In genomic region chr2:74032909-74033261, GRCh38 we compare ENCODE assay signal across 10 cellular contexts. TPM values are rescaled to one million over a fixed set of nuclear protein-coding genes. Genes with fewer than 3 reads are reported as not detected.
DNase-seq lines count a peak whose midpoint lies in the region; ATAC-seq and TF ChIP-seq lines count a peak whose summit lies in the region.
"Had no signal": no experiment of that assay in that cellular context is flagged by ENCODE, and none has a peak within 500 bp of the region (broad histone marks: within the 10 kb centered on the region; RNA-seq: fewer than 3 reads in every experiment).

No MANE protein-coding gene starts in this region.

- H3K9ac ChIP-seq in colonic mucosa (ENCODE audit: low read depth in 2 of 2, low read length in 2 of 2): no peak overlapping the region

- H3K27me3 Mint-ChIP-seq in CD8-positive, alpha-beta memory T cell: peaks cover 0 to 3% of the 10 kb centered on the region in 2 donors
- H3K27me3 Mint-ChIP-seq in Caco-2 (ENCODE audit: insufficient read depth, unreplicated experiment) (no peaks in the 10 kb centered on the region), Calu3 (ENCODE audit: unreplicated experiment) (no peaks in the 10 kb centered on the region)

- peak; percentile 8 for ATAC-seq in GM19452 (IDR thresholded peaks at IDR 0.05; ENCODE audit: unreplicated experiment)
- ATAC-seq in HG03196 (IDR thresholded peaks at IDR 0.05; ENCODE audit: unreplicated experiment): peak; percentile 17

- peak overlapping the region; percentile 81 to 94 (median 90) for H3K4me3 Mint-ChIP-seq in CD8-positive, alpha-beta memory T cell
- no peak overlapping the region for H3K4me3 Mint-ChIP-seq in Caco-2 (ENCODE audit: unreplicated experiment)
- H3K4me3 Mint-ChIP-seq in Calu3 (ENCODE audit: low read depth, unreplicated experiment): no peak overlapping the region

- H3K4me3 ChIP-seq in CD8-positive, alpha-beta memory T cell (ENCODE audit: low read length): peak overlapping the region; percentile 49
- H3K4me3 ChIP-seq in colonic mucosa (no peak overlapping the region), Caco-2 (ENCODE audit: low read depth, low read length) (no peak overlapping the region)

- H3K9me3 Mint-ChIP-seq in CD8-positive, alpha-beta memory T cell: no peaks in the 10 kb centered on the region
- no peaks in the 10 kb centered on the region for H3K9me3 Mint-ChIP-seq in Caco-2 (ENCODE audit: unreplicated experiment)
- no peaks in the 10 kb centered on the region for H3K9me3 Mint-ChIP-seq in Calu3 (ENCODE audit: low read depth, unreplicated experiment)

- peaks cover 70% of the 10 kb centered on the region for H3K4me1 ChIP-seq in CD8-positive, alpha-beta memory T cell (ENCODE audit: insufficient read depth, low read length)
- H3K4me1 ChIP-seq in colonic mucosa: peaks cover 19% of the 10 kb centered on the region
- H3K4me1 ChIP-seq in Caco-2: peaks cover 16% of the 10 kb centered on the region

- peaks cover 69 to 80% (median 78%) of the 10 kb centered on the region in 3 donors for H3K4me1 Mint-ChIP-seq in CD8-positive, alpha-beta memory T cell
- H3K4me1 Mint-ChIP-seq in Caco-2 (ENCODE audit: low read depth, unreplicated experiment) (peaks cover 12% of the 10 kb centered on the region), Calu3 (ENCODE audit: low read depth, unreplicated experiment) (no peaks in the 10 kb centered on the region)

- CTCF ChIA-PET in CD8-positive, alpha-beta memory T cell (lab: Charles Lee): no interaction called here
- CTCF ChIA-PET in Caco-2 (lab: Charles Lee): no interaction called here
- CTCF ChIA-PET in Calu3 (lab: Charles Lee): no interaction called here

- peaks cover 0 to 2% (median 0%) of the 10 kb centered on the region in 3 donors for H3K36me3 Mint-ChIP-seq in CD8-positive, alpha-beta memory T cell
- H3K36me3 Mint-ChIP-seq in Caco-2 (ENCODE audit: insufficient read depth, unreplicated experiment): peaks cover 8% of the 10 kb centered on the region
- H3K36me3 Mint-ChIP-seq in Calu3 (ENCODE audit: insufficient read depth, unreplicated experiment): no peaks in the 10 kb centered on the region

- intact Hi-C loops in colonic mucosa (cut with DNase I) (no loop called here), Caco-2 (cut with micrococcal nuclease; ENCODE audit: unreplicated experiment) (no loop called here), Calu3 (cut with micrococcal nuclease; ENCODE audit: unreplicated experiment) (no loop called here)

- POLR2A ChIA-PET in CD8-positive, alpha-beta memory T cell (lab: Charles Lee): interaction anchor here (0.6 kb wide), 1 partner anchor 46 kb away, joined by 3 read pairs; no protein-coding TSS in a partner anchor
- POLR2A ChIA-PET in Caco-2 (lab: Charles Lee): no interaction called here

- TF ChIP-seq CTCF in colonic mucosa (IDR thresholded peaks at IDR 0.05) (no peak), Caco-2 (IDR thresholded peaks at IDR 0.05; ENCODE audit: insufficient read depth in 1 of 2, low read depth in 1 of 2, low read length in 1 of 2, severe bottlenecking in 1 of 2, unreplicated experiment in 1 of 2) (no peak), GM20000 (IDR thresholded peaks at IDR 0.05; ENCODE audit: extremely low read depth, missing control alignments) (no peak), Calu3 (IDR thresholded peaks at IDR 0.05; ENCODE audit: unreplicated experiment) (no peak)

- DNase-seq in CD8-positive, alpha-beta memory T cell: no peak
- no peak for DNase-seq in colonic mucosa
- no peak for DNase-seq in Caco-2
- no peak for DNase-seq in GM20000 (ENCODE audit: low spot score)
- DNase-seq in NAMALWA (ENCODE audit: low spot score): no peak
- DNase-seq in Calu3: no peak
- DNase-seq: EL, NCI-H526 treated with DMSO at 0.1 percent for 48 hours had no signal

- H3K36me3 ChIP-seq in CD8-positive, alpha-beta memory T cell (ENCODE audit: insufficient read depth, low read length): no peaks in the 10 kb centered on the region
- H3K36me3 ChIP-seq in colonic mucosa (no peaks in the 10 kb centered on the region), Caco-2 (ENCODE audit: control insufficient read depth, insufficient read depth, low read length) (no peaks in the 10 kb centered on the region)

- peak overlapping the region; percentile 58 for H3K27ac ChIP-seq in CD8-positive, alpha-beta memory T cell (ENCODE audit: low read depth, low read length)
- peak overlapping the region; percentile 22 for H3K27ac ChIP-seq in colonic mucosa

- H3K27ac Mint-ChIP-seq in CD8-positive, alpha-beta memory T cell: peak overlapping the region; percentile 88 to 99 (median 94)
- H3K27ac Mint-ChIP-seq in Caco-2 (ENCODE audit: unreplicated experiment) (no peak overlapping the region), Calu3 (ENCODE audit: unreplicated experiment) (no peak overlapping the region)

- H3K27me3 ChIP-seq in CD8-positive, alpha-beta memory T cell (ENCODE audit: insufficient read depth, low read length, poor library complexity, severe bottlenecking): no peaks in the 10 kb centered on the region
- H3K27me3 ChIP-seq in colonic mucosa: no peaks in the 10 kb centered on the region
- no peaks in the 10 kb centered on the region for H3K27me3 ChIP-seq in Caco-2 (replicated peaks; ENCODE audit: control insufficient read depth, insufficient read depth, low read length)

- H3K9me3 ChIP-seq in CD8-positive, alpha-beta memory T cell (ENCODE audit: low read length): no peaks in the 10 kb centered on the region
- no peaks in the 10 kb centered on the region for H3K9me3 ChIP-seq in colonic mucosa
- H3K9me3 ChIP-seq in Caco-2: no peaks in the 10 kb centered on the region

- BruUV-seq in Caco-2 (replicated peaks; lab: Mats Ljungman, UMichigan): no TSS peak
- BruUV-seq in Calu3 (replicated peaks; lab: Mats Ljungman, UMichigan): no TSS peak

RNA-seq across cellular contexts. Expression of gene TET3, which starts 48.2 kb away (rescaled TPM):
- total RNA-seq in CD8-positive, alpha-beta memory T cell: 10 to 100 TPM; 19.9 to 20.5 TPM
- 0.78 TPM for polyA plus RNA-seq in CD8-positive, alpha-beta memory T cell
- 10 to 100 TPM; 17.8 to 22.9 TPM for total RNA-seq in colonic mucosa
- total RNA-seq in Caco-2 (2022): 27.5 and 27.8 TPM in 2 replicates
- total RNA-seq in Calu3 (2022): 23.3 and 24.4 TPM in 2 replicates

Comparison
In these comparisons a context has a peak if more than half of its experiments do, and no peak if none do; other contexts are left out.
1. H3K27ac Mint-ChIP-seq: peak in CD8-positive, alpha-beta memory T cell (8 of 8); none in Caco-2 (single experiment) and Calu3 (single experiment).
2. H3K4me3 Mint-ChIP-seq: peak in CD8-positive, alpha-beta memory T cell (7 of 7); none in Caco-2 (single experiment) and Calu3 (single experiment).